ENCODE assay signal across 25 cellular contexts in genomic region chr12:93451423-93452158, GRCh38.
"Had no signal": no experiment of that assay in that cellular context is flagged by ENCODE, and none has a peak within 500 bp of the region (broad histone marks: within the 10 kb centered on the region; RNA-seq: fewer than 3 reads in every experiment).

No MANE protein-coding gene starts in this region.

- H3K4me3 Mint-ChIP-seq: dendritic cell treated with granulocyte-macrophage colony-stimulating factor and Interleukin-4, amounts not matched to agents 40 ng/mL and 50 ng/mL, for 4 days; effector memory CD8-positive, alpha-beta T cell; immature natural killer cell; natural killer cell treated with Interleukin-12 subunit alpha and Interleukin-12 subunit beta and Interleukin-15 and Interleukin-18, amount 100 ng/mL, for 72 hours; neural progenitor cell; stimulated activated effector memory CD8-positive, alpha-beta T cell treated with anti-CD3 and anti-CD28 coated beads, Interleukin-12 subunit alpha, Interleukin-12 subunit beta, amount 100 ng/mL, for 72 hours had no signal

- H3K27ac Mint-ChIP-seq: dendritic cell treated with granulocyte-macrophage colony-stimulating factor and Interleukin-4, amounts not matched to agents 40 ng/mL and 50 ng/mL, for 4 days; effector memory CD8-positive, alpha-beta T cell; immature natural killer cell; natural killer cell treated with Interleukin-12 subunit alpha and Interleukin-12 subunit beta and Interleukin-15 and Interleukin-18, amount 100 ng/mL, for 72 hours; neural progenitor cell; progenitor cell of endocrine pancreas; stimulated activated effector memory CD8-positive, alpha-beta T cell treated with anti-CD3 and anti-CD28 coated beads, Interleukin-12 subunit alpha, Interleukin-12 subunit beta, amount 100 ng/mL, for 72 hours had no signal

- H3K4me3 ChIP-seq: esophagus muscularis mucosa, gastrocnemius medialis, left ventricle myocardium inferior, lower lobe of right lung, neural progenitor cell, pancreas, tibial artery, upper lobe of left lung, uterus had no signal

- H3K27ac ChIP-seq: epithelial cell of prostate, esophagus muscularis mucosa, gastrocnemius medialis, left ventricle myocardium inferior, lower lobe of right lung, neural progenitor cell, pancreas, tibial artery, upper lobe of left lung, uterus had no signal

- H3K9ac ChIP-seq: neural progenitor cell had no signal

- H3K4me1 Mint-ChIP-seq: immature natural killer cell; neural progenitor cell; stimulated activated effector memory CD8-positive, alpha-beta T cell treated with anti-CD3 and anti-CD28 coated beads, Interleukin-12 subunit alpha, Interleukin-12 subunit beta, amount 100 ng/mL, for 72 hours had no signal

- H3K4me2 ChIP-seq: neural progenitor cell had no signal

- H3K27me3 Mint-ChIP-seq: dendritic cell treated with granulocyte-macrophage colony-stimulating factor and Interleukin-4, amounts not matched to agents 40 ng/mL and 50 ng/mL, for 4 days; progenitor cell of endocrine pancreas had no signal

- H3K4me1 ChIP-seq: esophagus muscularis mucosa, left ventricle myocardium inferior, neural progenitor cell, tibial artery, upper lobe of left lung, uterus had no signal

- H2AFZ ChIP-seq: neural progenitor cell had no signal

- H3K9me3 ChIP-seq: esophagus muscularis mucosa, gastrocnemius medialis, left ventricle myocardium inferior, lower lobe of right lung, pancreas, tibial artery, upper lobe of left lung, uterus had no signal

- ATAC-seq: effector memory CD8-positive, alpha-beta T cell; gastrocnemius medialis; left cardiac atrium; lower lobe of right lung; natural killer cell treated with Interleukin-12 subunit alpha and Interleukin-12 subunit beta and Interleukin-15 and Interleukin-18, amount 100 ng/mL, for 72 hours; pancreas; right cardiac atrium; stimulated activated effector memory CD8-positive, alpha-beta T cell treated with anti-CD3 and anti-CD28 coated beads, Interleukin-12 subunit alpha, Interleukin-12 subunit beta, amount 100 ng/mL, for 72 hours; stimulated activated naive CD8-positive, alpha-beta T cell treated with anti-CD3 and anti-CD28 coated beads, Interleukin-15, Interleukin-2, amounts not matched to agents 100 U/mL and 50 U/mL, for 24 hours had no signal

- H3K27me3 ChIP-seq: gastrocnemius medialis, neural progenitor cell, pancreas, tibial artery, upper lobe of left lung, uterus had no signal

- H3K9me3 Mint-ChIP-seq: dendritic cell treated with granulocyte-macrophage colony-stimulating factor and Interleukin-4, amounts not matched to agents 40 ng/mL and 50 ng/mL, for 4 days; effector memory CD8-positive, alpha-beta T cell; immature natural killer cell; natural killer cell treated with Interleukin-12 subunit alpha and Interleukin-12 subunit beta and Interleukin-15 and Interleukin-18, amount 100 ng/mL, for 72 hours; neural progenitor cell; stimulated activated effector memory CD8-positive, alpha-beta T cell treated with anti-CD3 and anti-CD28 coated beads, Interleukin-12 subunit alpha, Interleukin-12 subunit beta, amount 100 ng/mL, for 72 hours had no signal

- H3K36me3 Mint-ChIP-seq: immature natural killer cell; natural killer cell treated with Interleukin-12 subunit alpha and Interleukin-12 subunit beta and Interleukin-15 and Interleukin-18, amount 100 ng/mL, for 72 hours; neural progenitor cell; stimulated activated effector memory CD8-positive, alpha-beta T cell treated with anti-CD3 and anti-CD28 coated beads, Interleukin-12 subunit alpha, Interleukin-12 subunit beta, amount 100 ng/mL, for 72 hours had no signal

- FAIRE-seq: kidney, pancreas had no signal

- DNase-seq: effector memory CD8-positive, alpha-beta T cell; gastrocnemius medialis; immature natural killer cell; kidney; left cardiac atrium; left ventricle myocardium inferior; lower lobe of right lung; mesenchymal stem cell; midbrain; nucleus accumbens; pancreas; right cardiac atrium; stimulated activated CD4-positive, alpha-beta T cell treated with anti-CD3 and anti-CD28 coated beads, Interleukin-4, amount 100 ng/mL, for 1 hour; stimulated activated CD8-positive, alpha-beta memory T cell treated with anti-CD3 and anti-CD28 coated beads, Interleukin-4, amount 100 ng/mL, for 48 hours; stimulated activated naive CD8-positive, alpha-beta T cell treated with anti-CD3 and anti-CD28 coated beads, Interleukin-15, Interleukin-2, amounts not matched to agents 100 U/mL and 50 U/mL, for 24 hours; tibial artery; upper lobe of left lung; uterus had no signal

- H3K36me3 ChIP-seq: esophagus muscularis mucosa, gastrocnemius medialis, left ventricle myocardium inferior, lower lobe of right lung, neural progenitor cell, pancreas, tibial artery, upper lobe of left lung, uterus had no signal
